20 cellular contexts compared by ENCODE assay signal in genomic region chr5:1300581-1301083, GRCh38. TPM values are rescaled to one million over a fixed set of nuclear protein-coding genes. Genes with fewer than 3 reads are reported as not detected.
"Had no signal": no experiment of that assay in that cellular context is flagged by ENCODE, and none has a peak within 500 bp of the region (broad histone marks: within the 10 kb centered on the region; RNA-seq: fewer than 3 reads in every experiment).

No MANE protein-coding gene starts in this region.

- DNase-seq: activated CD4-positive, alpha-beta T cell treated with anti-CD3 and anti-CD28 coated beads, Interleukin-2, amount 50 U/mL, for 1 hour; anterior cingulate cortex; brain microvascular endothelial cell; effector memory CD8-positive, alpha-beta T cell; foreskin melanocyte; nucleus accumbens; SW 1271; testis had no signal

- H3K36me3 Mint-ChIP-seq: activated naive CD8-positive, alpha-beta T cell treated with anti-CD3 and anti-CD28 coated beads, Interleukin-2, amount 10 ng/mL, durations not matched to agents 7 days and 5 days; memory B cell; naive thymus-derived CD8-positive, alpha-beta T cell had no signal

- H3K27me3 ChIP-seq: testis, upper lobe of left lung had no signal

- H3K9me3 Mint-ChIP-seq: activated naive CD8-positive, alpha-beta T cell treated with anti-CD3 and anti-CD28 coated beads, Interleukin-2, amount 10 ng/mL, durations not matched to agents 7 days and 5 days; effector memory CD8-positive, alpha-beta T cell; stimulated activated naive CD8-positive, alpha-beta T cell treated with anti-CD3 and anti-CD28 coated beads, Interleukin-15, Interleukin-2, amounts not matched to agents 100 ng/mL and 50 ng/mL, for 24 hours had no signal

- H3K4me3 Mint-ChIP-seq: activated naive CD8-positive, alpha-beta T cell treated with anti-CD3 and anti-CD28 coated beads, Interleukin-2, amount 10 ng/mL, durations not matched to agents 7 days and 5 days; effector memory CD8-positive, alpha-beta T cell; memory B cell; naive thymus-derived CD8-positive, alpha-beta T cell; stimulated activated naive CD8-positive, alpha-beta T cell treated with anti-CD3 and anti-CD28 coated beads, Interleukin-15, Interleukin-2, amounts not matched to agents 100 ng/mL and 50 ng/mL, for 24 hours had no signal

- ATAC-seq: effector memory CD8-positive, alpha-beta T cell; left colon; naive thymus-derived CD8-positive, alpha-beta T cell; right cardiac atrium had no signal

- H3K4me3 ChIP-seq: prostate gland, smooth muscle cell, testis, upper lobe of left lung had no signal

- H3K27me3 Mint-ChIP-seq: stimulated activated naive CD8-positive, alpha-beta T cell treated with anti-CD3 and anti-CD28 coated beads, Interleukin-15, Interleukin-2, amounts not matched to agents 100 ng/mL and 50 ng/mL, for 24 hours had no signal

- H3K36me3 ChIP-seq: brain microvascular endothelial cell, prostate gland, upper lobe of left lung had no signal

- H3K27ac ChIP-seq: brain microvascular endothelial cell, epithelial cell of prostate, prostate gland, testis, upper lobe of left lung had no signal

- H3K27ac Mint-ChIP-seq: activated naive CD8-positive, alpha-beta T cell treated with anti-CD3 and anti-CD28 coated beads, Interleukin-2, amount 10 ng/mL, durations not matched to agents 7 days and 5 days; effector memory CD8-positive, alpha-beta T cell; memory B cell; stimulated activated naive CD8-positive, alpha-beta T cell treated with anti-CD3 and anti-CD28 coated beads, Interleukin-15, Interleukin-2, amounts not matched to agents 100 ng/mL and 50 ng/mL, for 24 hours had no signal

- H3K9me3 ChIP-seq: prostate gland, testis, upper lobe of left lung had no signal

- H3K4me1 Mint-ChIP-seq: activated naive CD8-positive, alpha-beta T cell treated with anti-CD3 and anti-CD28 coated beads, Interleukin-2, amount 10 ng/mL, durations not matched to agents 7 days and 5 days had no signal

- H3K4me1 ChIP-seq: prostate gland, testis, upper lobe of left lung had no signal

RNA-seq across cellular contexts. Expression of gene TERT, which starts 5.8 kb away (rescaled TPM):
- total RNA-seq: fibroblast of lung, mucosa of gallbladder, right cardiac atrium, smooth muscle cell had no signal
- polyA plus RNA-seq: fibroblast of lung, right cardiac atrium, smooth muscle cell had no signal
